Comparison of ENCODE assay signal across 9 cellular contexts in the genomic region with DNA sequence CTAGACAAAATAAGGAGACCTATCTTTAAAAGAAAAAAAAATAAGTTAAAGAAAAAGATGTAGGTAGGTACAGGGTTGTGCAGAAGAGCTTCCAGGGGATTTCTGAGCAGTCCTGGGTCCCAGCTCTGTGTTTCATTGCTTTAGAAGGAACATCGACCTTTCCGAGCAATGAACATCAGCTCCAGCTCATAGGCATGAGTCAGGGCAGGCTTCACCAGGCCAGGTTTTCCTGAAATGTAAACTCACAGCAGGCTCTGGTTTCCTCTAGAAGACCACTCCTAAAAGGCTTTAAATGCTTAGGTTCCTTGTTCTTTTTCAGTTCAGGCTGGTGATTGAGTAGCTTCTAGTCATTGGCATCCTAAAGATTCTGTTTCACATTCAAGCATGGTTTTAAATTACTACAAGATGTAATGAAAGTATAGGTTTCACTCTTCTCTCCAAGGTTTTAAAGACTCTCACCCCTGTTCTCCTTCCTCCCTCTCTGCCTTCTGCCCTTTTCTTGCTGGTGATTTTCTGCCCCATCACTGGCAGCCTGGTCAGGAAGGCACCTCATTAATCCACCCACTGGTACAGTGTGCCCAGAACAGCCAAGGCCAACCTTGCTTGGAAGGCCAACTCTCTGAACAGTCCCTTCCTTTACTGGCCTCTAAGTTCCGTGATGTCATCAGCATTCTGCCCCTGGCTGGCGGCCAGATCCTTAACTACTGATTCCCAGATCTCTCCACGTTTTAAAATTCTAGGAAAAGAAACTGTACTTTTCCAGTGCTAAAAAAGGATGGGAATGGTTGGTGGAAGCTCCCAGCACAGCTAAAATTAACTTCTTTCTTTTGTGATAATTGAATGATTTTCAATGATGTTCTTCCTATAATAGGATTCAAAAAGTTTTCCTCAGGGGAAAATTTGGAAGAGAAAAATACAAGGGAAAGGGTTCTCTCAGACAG.
DNase-seq lines count a peak whose midpoint lies in the region; ATAC-seq and TF ChIP-seq lines count a peak whose summit lies in the region.
"Had no signal": no experiment of that assay in that cellular context is flagged by ENCODE, and none has a peak within 500 bp of the region (broad histone marks: within the 10 kb centered on the region; RNA-seq: fewer than 3 reads in every experiment).

No MANE protein-coding gene starts in this region.

- POLR2A ChIA-PET in activated CD4-positive, alpha-beta T cell treated with anti-CD3 and anti-CD28 coated beads for 36 hours (lab: Charles Lee): no interaction called here
- POLR2A ChIA-PET in activated CD4-positive, alpha-beta T cell treated with anti-CD3 and anti-CD28 coated beads, Interleukin-2, amount 10 ng/mL, durations not matched to agents 7 days and 5 days (lab: Charles Lee): no interaction called here

- H3K36me3 ChIP-seq in duodenal mucosa (ENCODE audit: control insufficient read depth in 1 of 2, insufficient read depth in 2 of 2, low read length in 2 of 2): no peaks in the 10 kb centered on the region
- H3K36me3 ChIP-seq in mucosa of descending colon (ENCODE audit: low read depth): no peaks in the 10 kb centered on the region
- H3K36me3 ChIP-seq in uterus: no peaks in the 10 kb centered on the region

- H3K27me3 ChIP-seq in duodenal mucosa (ENCODE audit: control insufficient read depth in 1 of 2, insufficient read depth in 2 of 2, low read length in 2 of 2) (no peaks in the 10 kb centered on the region), uterus (no peaks in the 10 kb centered on the region)

- peaks cover 5 to 8% of the 10 kb centered on the region in 2 donors for H3K4me1 ChIP-seq in duodenal mucosa (ENCODE audit: control insufficient read depth in 1 of 2, insufficient read depth in 2 of 2, low read length in 2 of 2)
- no peaks in the 10 kb centered on the region for H3K4me1 ChIP-seq in mucosa of descending colon (ENCODE audit: low read depth)
- no peaks in the 10 kb centered on the region for H3K4me1 ChIP-seq in uterus

- H3K27ac ChIP-seq in duodenal mucosa (ENCODE audit: low read depth, low read length) (peak overlapping the region; percentile 32), uterus (peak overlapping the region; percentile 50 to 70)

- H3K4me3 Mint-ChIP-seq in activated CD4-positive, alpha-beta T cell treated with anti-CD3 and anti-CD28 coated beads for 36 hours: no peak overlapping the region
- no peak overlapping the region for H3K4me3 Mint-ChIP-seq in activated CD4-positive, alpha-beta T cell treated with anti-CD3 and anti-CD28 coated beads, Interleukin-2, amount 10 ng/mL, durations not matched to agents 7 days and 5 days
- H3K4me3 Mint-ChIP-seq: activated CD4-positive, alpha-beta memory T cell treated with anti-CD3 and anti-CD28 coated beads for 36 hours had no signal

- CTCF ChIA-PET in activated CD4-positive, alpha-beta T cell treated with anti-CD3 and anti-CD28 coated beads for 36 hours (lab: Charles Lee): interaction anchor here (1.1 to 1.6 kb wide), 2 partner anchors 8 to 15 kb away, joined by 3 read pairs; no protein-coding TSS in a partner anchor
- CTCF ChIA-PET in activated CD4-positive, alpha-beta T cell treated with anti-CD3 and anti-CD28 coated beads, Interleukin-2, amount 10 ng/mL, durations not matched to agents 7 days and 5 days (lab: Charles Lee): interaction anchor here (0.6 to 1.8 kb wide), 5 partner anchors 14 to 41 kb away, joined by 3 read pairs; no protein-coding TSS in a partner anchor

- no peaks in the 10 kb centered on the region for H3K27me3 Mint-ChIP-seq in activated CD4-positive, alpha-beta T cell treated with anti-CD3 and anti-CD28 coated beads for 36 hours
- H3K27me3 Mint-ChIP-seq in activated CD4-positive, alpha-beta T cell treated with anti-CD3 and anti-CD28 coated beads, Interleukin-2, amount 10 ng/mL, durations not matched to agents 7 days and 5 days: peaks cover 3% of the 10 kb centered on the region
- H3K27me3 Mint-ChIP-seq: activated CD4-positive, alpha-beta memory T cell treated with anti-CD3 and anti-CD28 coated beads for 36 hours had no signal

- intact Hi-C loops in activated CD4-positive, alpha-beta T cell treated with anti-CD3 and anti-CD28 coated beads for 36 hours (cut with DNase I, micrococcal nuclease): no loop called here
- intact Hi-C loops in mucosa of descending colon (cut with DNase I, micrococcal nuclease): no loop called here
- intact Hi-C loops in uterus (cut with DNase I; ENCODE audit: low total_unique reads): no loop called here

- no peak for TF ChIP-seq CTCF in mucosa of descending colon (IDR thresholded peaks at IDR 0.05)
- no peak for TF ChIP-seq CTCF in uterus (IDR thresholded peaks at IDR 0.05)

- H3K9me3 Mint-ChIP-seq in activated CD4-positive, alpha-beta T cell treated with anti-CD3 and anti-CD28 coated beads for 36 hours (ENCODE audit: low read depth): no peaks in the 10 kb centered on the region
- peaks cover 8% of the 10 kb centered on the region for H3K9me3 Mint-ChIP-seq in activated CD4-positive, alpha-beta T cell treated with anti-CD3 and anti-CD28 coated beads, Interleukin-2, amount 10 ng/mL, durations not matched to agents 7 days and 5 days
- H3K9me3 Mint-ChIP-seq: activated CD4-positive, alpha-beta memory T cell treated with anti-CD3 and anti-CD28 coated beads for 36 hours had no signal

- no peak overlapping the region for H3K27ac Mint-ChIP-seq in activated CD4-positive, alpha-beta T cell treated with anti-CD3 and anti-CD28 coated beads for 36 hours
- no peak overlapping the region for H3K27ac Mint-ChIP-seq in activated CD4-positive, alpha-beta T cell treated with anti-CD3 and anti-CD28 coated beads, Interleukin-2, amount 10 ng/mL, durations not matched to agents 7 days and 5 days
- H3K27ac Mint-ChIP-seq: activated CD4-positive, alpha-beta memory T cell treated with anti-CD3 and anti-CD28 coated beads for 36 hours had no signal

- peaks cover 21% of the 10 kb centered on the region for H3K4me1 Mint-ChIP-seq in activated CD4-positive, alpha-beta T cell treated with anti-CD3 and anti-CD28 coated beads for 36 hours
- H3K4me1 Mint-ChIP-seq in activated CD4-positive, alpha-beta T cell treated with anti-CD3 and anti-CD28 coated beads, Interleukin-2, amount 10 ng/mL, durations not matched to agents 7 days and 5 days: peaks cover 38% of the 10 kb centered on the region

- H3K4me3 ChIP-seq in duodenal mucosa (ENCODE audit: low read depth in 1 of 2, low read length in 2 of 2) (no peak overlapping the region), mucosa of descending colon (no peak overlapping the region), uterus (no peak overlapping the region)

- DNase-seq in activated CD4-positive, alpha-beta T cell treated with anti-CD3 and anti-CD28 coated beads for 36 hours: no peak
- no peak for DNase-seq in activated CD4-positive, alpha-beta T cell treated with anti-CD3 and anti-CD28 coated beads, Interleukin-2, amount 10 ng/mL, durations not matched to agents 7 days and 5 days
- peak; percentile 66 to 71 (median 69) for DNase-seq in mucosa of descending colon
- peak; percentile 69 to 77 for DNase-seq in uterus
- DNase-seq in T-helper 9 cell: no peak
- no peak for DNase-seq in G401 (ENCODE audit: low spot score)
- DNase-seq: activated CD4-positive, alpha-beta memory T cell treated with anti-CD3 and anti-CD28 coated beads for 36 hours had no signal

- H3K9me3 ChIP-seq in duodenal mucosa (ENCODE audit: control insufficient read depth in 1 of 2, low read length in 2 of 2) (no peaks in the 10 kb centered on the region), mucosa of descending colon (no peaks in the 10 kb centered on the region), uterus (no peaks in the 10 kb centered on the region)

- no peak for TF ChIP-seq POLR2A in uterus (IDR thresholded peaks at IDR 0.05)

- ATAC-seq in activated CD4-positive, alpha-beta T cell treated with anti-CD3 and anti-CD28 coated beads for 36 hours: peak; percentile 53
- ATAC-seq in mucosa of descending colon: peak; percentile 81
- no peak for ATAC-seq in GM19324 (IDR thresholded peaks at IDR 0.05; ENCODE audit: low FRiP score, unreplicated experiment)

- no peak overlapping the region for H3K9ac ChIP-seq in duodenal mucosa (ENCODE audit: low read depth in 1 of 2, low read length in 2 of 2)

- in situ Hi-C loops in G401 (cut with HindIII; ENCODE audit: low sequenced_read_pairs): no loop called here

- peaks cover 2% of the 10 kb centered on the region for H3K36me3 Mint-ChIP-seq in activated CD4-positive, alpha-beta T cell treated with anti-CD3 and anti-CD28 coated beads for 36 hours (ENCODE audit: low read depth)
- H3K36me3 Mint-ChIP-seq in activated CD4-positive, alpha-beta T cell treated with anti-CD3 and anti-CD28 coated beads, Interleukin-2, amount 10 ng/mL, durations not matched to agents 7 days and 5 days (ENCODE audit: low read depth): peaks cover 19% of the 10 kb centered on the region
- H3K36me3 Mint-ChIP-seq: activated CD4-positive, alpha-beta memory T cell treated with anti-CD3 and anti-CD28 coated beads for 36 hours had no signal

Comparison
In these comparisons a context has a peak if more than half of its experiments do, and no peak if none do; other contexts are left out.
1. DNase-seq: peak in mucosa of descending colon (3 of 3) and uterus (2 of 2); none in activated CD4-positive, alpha-beta T cell treated with anti-CD3 and anti-CD28 coated beads for 36 hours (single experiment), activated CD4-positive, alpha-beta T cell treated with anti-CD3 and anti-CD28 coated beads, Interleukin-2, amount 10 ng/mL, durations not matched to agents 7 days and 5 days (single experiment), T-helper 9 cell (single experiment) and G401 (single experiment).